ENCODE assay signal across 12 cellular contexts in the genomic region with DNA sequence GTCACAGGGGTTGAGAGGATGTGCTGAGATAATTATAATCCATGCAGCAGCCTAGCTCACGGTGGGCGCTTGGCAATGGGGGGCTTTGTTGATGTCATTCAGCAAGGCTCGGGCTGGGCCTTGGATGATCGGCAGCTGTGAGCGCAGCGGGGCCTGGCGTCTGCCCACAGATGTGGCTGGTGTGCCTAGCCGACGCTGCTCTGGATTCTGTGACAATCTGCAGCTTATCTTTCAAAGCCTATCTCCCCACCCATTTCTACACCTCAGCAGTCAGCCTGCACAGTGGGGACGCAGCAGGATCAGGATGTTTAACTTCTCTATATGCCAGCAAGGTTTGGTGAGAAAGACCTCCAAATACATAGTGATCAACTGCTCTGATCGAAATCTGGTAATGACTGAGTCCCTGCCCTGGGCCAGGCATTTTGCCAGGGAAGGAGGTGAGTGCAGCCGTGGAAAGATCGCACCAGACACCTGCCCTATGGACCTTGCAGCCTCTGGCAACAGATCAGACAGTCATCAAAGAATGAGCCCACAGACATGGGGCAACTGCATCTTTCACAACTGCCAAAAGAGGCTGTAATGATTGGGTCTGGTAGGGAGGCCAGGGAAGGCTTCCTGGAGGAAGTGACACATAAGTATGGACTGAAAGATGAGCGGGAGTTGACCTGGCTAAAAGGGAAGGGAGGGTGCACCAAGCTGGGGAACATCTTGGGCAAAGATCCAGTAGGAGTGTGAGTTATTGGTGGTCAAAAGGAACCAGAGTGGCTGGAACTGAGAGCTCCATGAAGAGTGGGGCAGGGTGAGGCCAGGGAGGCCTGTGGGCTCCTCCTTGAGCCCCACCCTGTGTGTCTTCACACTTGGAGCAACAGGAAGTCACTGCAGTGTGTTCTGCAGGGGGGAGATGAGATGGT. TPM values are rescaled to one million over a fixed set of nuclear protein-coding genes. Genes with fewer than 3 reads are reported as not detected.
DNase-seq lines count a peak whose midpoint lies in the region; ATAC-seq and TF ChIP-seq lines count a peak whose summit lies in the region.
"Had no signal": no experiment of that assay in that cellular context is flagged by ENCODE, and none has a peak within 500 bp of the region (broad histone marks: within the 10 kb centered on the region; RNA-seq: fewer than 3 reads in every experiment).

No MANE protein-coding gene starts in this region.

- ATAC-seq in GM19023 (IDR thresholded peaks at IDR 0.05; ENCODE audit: unreplicated experiment) = no peak
- ATAC-seq: activated CD8-positive, alpha-beta T cell treated with anti-CD3 and anti-CD28 coated beads for 36 hours had no signal

- no peaks in the 10 kb centered on the region for H3K9me3 Mint-ChIP-seq in mesothelial cell of epicardium
- H3K9me3 Mint-ChIP-seq: activated CD8-positive, alpha-beta T cell treated with anti-CD3 and anti-CD28 coated beads for 36 hours had no signal

- no peak overlapping the region for H3K4me3 Mint-ChIP-seq in mesothelial cell of epicardium
- H3K4me3 Mint-ChIP-seq: activated CD8-positive, alpha-beta T cell treated with anti-CD3 and anti-CD28 coated beads for 36 hours had no signal

- DNase-seq in CD1c-positive myeloid dendritic cell (ENCODE audit: extremely low spot score) = peak; percentile 75
- peak; percentile 87 for DNase-seq in M059J (ENCODE audit: low read depth)
- DNase-seq in astrocyte of the hippocampus (ENCODE audit: low read depth, low spot score) = peak; percentile 33
- peak; percentile 49 to 92 for DNase-seq in lung microvascular endothelial cell (ENCODE audit: low read depth in 2 of 2)
- no peak for DNase-seq in midbrain (lab: John Stamatoyannopoulos, UW)
- DNase-seq in NCI-H446 treated with DMSO at 0.1 percent for 48 hours (lab: John Stamatoyannopoulos, UW) = no peak
- no peak for DNase-seq in mesothelial cell of epicardium (ENCODE audit: low spot score in 2 of 2, unreplicated experiment in 2 of 2)
- DNase-seq: activated CD8-positive, alpha-beta T cell treated with anti-CD3 and anti-CD28 coated beads for 36 hours; MM.1S; Right ventricle myocardium superior; stimulated activated CD4-positive, alpha-beta T cell treated with anti-CD3 and anti-CD28 coated beads, Interleukin-12 subunit alpha, Interleukin-12 subunit beta, amount 100 ng/mL, for 4 hours had no signal

- peaks cover 3% of the 10 kb centered on the region for H3K36me3 Mint-ChIP-seq in mesothelial cell of epicardium

- no peak overlapping the region for H3K27ac Mint-ChIP-seq in mesothelial cell of epicardium
- H3K27ac Mint-ChIP-seq: activated CD8-positive, alpha-beta T cell treated with anti-CD3 and anti-CD28 coated beads for 36 hours had no signal

- H3K27me3 Mint-ChIP-seq in mesothelial cell of epicardium (ENCODE audit: low read depth) = no peaks in the 10 kb centered on the region

- no peak for TF ChIP-seq CTCF in mesothelial cell of epicardium (IDR thresholded peaks at IDR 0.05; ENCODE audit: unreplicated experiment)

- peaks cover 30% of the 10 kb centered on the region for H3K4me1 Mint-ChIP-seq in mesothelial cell of epicardium

RNA-seq across cellular contexts. Expression of a gene that starts 35.3 kb away (rescaled TPM):
- total RNA-seq in M059J (2014; rRNA removed; shearing (Covaris generic)) = 23.0 and 26.7 TPM in 2 replicates
- total RNA-seq in lung microvascular endothelial cell (18.7 and 20.9 TPM in 2 replicates), mesothelial cell of epicardium (125 to 133 TPM (median 130 TPM) in 3 replicates)

Comparison
In these comparisons a context has a peak if more than half of its experiments do, and no peak if none do; other contexts are left out.
1. DNase-seq: peak in CD1c-positive myeloid dendritic cell (single experiment), M059J (single experiment), astrocyte of the hippocampus (single experiment) and lung microvascular endothelial cell (2 of 2); none in midbrain (single experiment), NCI-H446 treated with DMSO at 0.1 percent for 48 hours (single experiment) and mesothelial cell of epicardium (0 of 2).